9 cellular contexts compared by ENCODE assay signal in genomic region chr5:57494104-57495098, GRCh38. TPM values are rescaled to one million over a fixed set of nuclear protein-coding genes. Genes with fewer than 3 reads are reported as not detected.
DNase-seq lines count a peak whose midpoint lies in the region; ATAC-seq lines count a peak whose summit lies in the region.
"Had no signal": no experiment of that assay in that cellular context is flagged by ENCODE, and none has a peak within 500 bp of the region (broad histone marks: within the 10 kb centered on the region; RNA-seq: fewer than 3 reads in every experiment).

No MANE protein-coding gene starts in this region.

- H3K27me3 Mint-ChIP-seq in activated T-helper 17 cell treated with anti-CD3 and anti-CD28 coated beads, Interleukin-2, amount 50 U/mL, for 72 hours: peaks cover 5% of the 10 kb centered on the region

- peak; percentile 71 for DNase-seq in ELF-1 (ENCODE audit: low read depth, low spot score)
- peak; percentile 94 for DNase-seq in NCI-H345 (lab: John Stamatoyannopoulos, UW)
- DNase-seq in iPS-NIHi11 (ENCODE audit: low spot score): peak; percentile 27
- peak; percentile 15 to 22 for DNase-seq in stimulated activated CD8-positive, alpha-beta memory T cell treated with anti-CD3 and anti-CD28 coated beads, Interleukin-15, amount 100 ng/mL, for 48 hours (ENCODE audit: low read depth in 2 of 2)
- no peak for DNase-seq in cortex of kidney (lab: John Stamatoyannopoulos, UW)
- DNase-seq in hypothalamus (lab: John Stamatoyannopoulos, UW): no peak

- peak; percentile 58 for ATAC-seq in HG02642 (IDR thresholded peaks at IDR 0.05; ENCODE audit: poor library complexity, unreplicated experiment)
- ATAC-seq in activated T-helper 17 cell treated with anti-CD3 and anti-CD28 coated beads, Interleukin-2, amount 50 U/mL, for 72 hours (replicated peaks): peak; percentile 89

- peak overlapping the region; percentile 68 for H3K27ac Mint-ChIP-seq in activated T-helper 17 cell treated with anti-CD3 and anti-CD28 coated beads, Interleukin-2, amount 50 U/mL, for 72 hours

- peaks cover 25% of the 10 kb centered on the region for H3K4me1 Mint-ChIP-seq in activated T-helper 17 cell treated with anti-CD3 and anti-CD28 coated beads, Interleukin-2, amount 50 U/mL, for 72 hours

- no peaks in the 10 kb centered on the region for H3K36me3 Mint-ChIP-seq in activated T-helper 17 cell treated with anti-CD3 and anti-CD28 coated beads, Interleukin-2, amount 50 U/mL, for 72 hours (ENCODE audit: low read depth)

- H3K9me3 Mint-ChIP-seq in activated T-helper 17 cell treated with anti-CD3 and anti-CD28 coated beads, Interleukin-2, amount 50 U/mL, for 72 hours: no peaks in the 10 kb centered on the region

- H3K4me3 Mint-ChIP-seq in activated T-helper 17 cell treated with anti-CD3 and anti-CD28 coated beads, Interleukin-2, amount 50 U/mL, for 72 hours: peak overlapping the region; percentile 60

RNA-seq across cellular contexts. Expression of gene ACTBL2, which starts 11.8 kb away (rescaled TPM):
- total RNA-seq in activated T-helper 17 cell treated with anti-CD3 and anti-CD28 coated beads, Interleukin-2, amount 50 U/mL, for 72 hours: not detected
- total RNA-seq: Peyer's patch had no signal

Comparison
In these comparisons a context has a peak if more than half of its experiments do, and no peak if none do; other contexts are left out.
1. DNase-seq: peak in ELF-1 (single experiment), NCI-H345 (single experiment), iPS-NIHi11 (single experiment) and stimulated activated CD8-positive, alpha-beta memory T cell treated with anti-CD3 and anti-CD28 coated beads, Interleukin-15, amount 100 ng/mL, for 48 hours (2 of 2); none in cortex of kidney (single experiment) and hypothalamus (0 of 51).